In the genomic region with DNA sequence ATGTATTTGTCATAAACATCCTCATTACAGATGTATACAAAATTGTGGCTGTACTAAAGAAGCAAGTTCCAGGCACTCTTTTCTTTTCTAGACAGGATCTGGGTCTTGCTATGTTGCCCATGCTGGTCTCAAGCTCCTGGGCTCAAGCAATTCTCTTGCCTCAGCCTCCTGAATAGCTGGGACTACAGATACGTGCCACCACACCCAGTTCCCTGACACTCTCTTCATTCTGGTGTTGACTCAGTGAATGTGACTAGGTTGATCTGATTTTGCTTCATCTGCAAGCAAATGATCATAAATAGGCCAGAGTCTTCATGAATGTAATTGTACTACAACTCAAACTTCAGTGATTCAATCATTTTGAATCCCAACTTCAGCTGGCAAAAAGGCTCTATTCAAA, we compare ENCODE assay signal across 25 cellular contexts.
DNase-seq lines count a peak whose midpoint lies in the region; ATAC-seq and TF ChIP-seq lines count a peak whose summit lies in the region.
"Had no signal": no experiment of that assay in that cellular context is flagged by ENCODE, and none has a peak within 500 bp of the region (broad histone marks: within the 10 kb centered on the region; RNA-seq: fewer than 3 reads in every experiment).

No MANE protein-coding gene starts in this region.

- WGBS in aorta, 2 donors, result 26 to 35% methylated on average over 1 of the region's 1 CpG

- DNase-seq in left ventricle myocardium inferior, result no peak
- no peak for DNase-seq in Right ventricle myocardium inferior (ENCODE audit: missing footprints)
- no peak for DNase-seq in coronary artery (ENCODE audit: low spot score)
- DNase-seq in left colon, result no peak
- no peak for DNase-seq in aorta
- no peak for DNase-seq in activated CD4-positive, alpha-beta T cell treated with anti-CD3 and anti-CD28 coated beads, Interleukin-2, amount 10 ng/mL, durations not matched to agents 7 days and 5 days
- DNase-seq in NCI-H82 (lab: John Stamatoyannopoulos, UW), result no peak
- no peak for DNase-seq in NCI-H128 (lab: John Stamatoyannopoulos, UW; ENCODE audit: unreplicated experiment)
- DNase-seq: 8988T; activated CD4-positive, CD25-positive, alpha-beta regulatory T cell treated with anti-CD3 and anti-CD28 coated beads, Interleukin-2, amount 50 U/mL, for 72 hours; brain microvascular endothelial cell; dermis blood vessel endothelial cell; H7; MM.1S; NCI-H1694 treated with DMSO at 0.1 percent for 48 hours; NCI-H226; NK-92 treated with Interleukin-12 subunit alpha and Interleukin-12 subunit beta, amount 100 ng/mL, for 24 hours; right cardiac atrium; SK-N-SH; T-helper 9 cell had no signal

- H3K27ac ChIP-seq in left ventricle myocardium inferior (replicated peaks), result peak overlapping the region; percentile 22
- H3K27ac ChIP-seq in coronary artery, result peak overlapping the region; percentile 4 to 60
- peak overlapping the region; percentile 23 to 48 for H3K27ac ChIP-seq in aorta (ENCODE audit: low read depth in 1 of 2, low read length in 2 of 2)
- H3K27ac ChIP-seq: brain microvascular endothelial cell had no signal

- no peaks in the 10 kb centered on the region for H3K9me3 Mint-ChIP-seq in activated CD4-positive, alpha-beta T cell treated with anti-CD3 and anti-CD28 coated beads, Interleukin-2, amount 10 ng/mL, durations not matched to agents 7 days and 5 days
- H3K9me3 Mint-ChIP-seq: stimulated activated effector memory CD8-positive, alpha-beta T cell treated with anti-CD3 and anti-CD28 coated beads, Interleukin-12 subunit alpha, Interleukin-12 subunit beta, amount 100 ng/mL, for 72 hours had no signal

- H3K4me3 Mint-ChIP-seq in activated CD4-positive, alpha-beta T cell treated with anti-CD3 and anti-CD28 coated beads, Interleukin-2, amount 10 ng/mL, durations not matched to agents 7 days and 5 days, result no peak overlapping the region
- H3K4me3 Mint-ChIP-seq: activated naive CD8-positive, alpha-beta T cell; IgD-negative memory B cell; stimulated activated effector memory CD8-positive, alpha-beta T cell treated with anti-CD3 and anti-CD28 coated beads, Interleukin-12 subunit alpha, Interleukin-12 subunit beta, amount 100 ng/mL, for 72 hours; type B pancreatic cell had no signal

- no peaks in the 10 kb centered on the region for H3K9me3 ChIP-seq in left ventricle myocardium inferior (replicated peaks)
- no peaks in the 10 kb centered on the region for H3K9me3 ChIP-seq in aorta (ENCODE audit: control insufficient read depth, low read length)
- H3K9me3 ChIP-seq: SK-N-SH had no signal

- intact Hi-C loops in left ventricle myocardium inferior (cut with micrococcal nuclease), result no loop called here
- intact Hi-C loops in Right ventricle myocardium inferior (cut with DNase I), result no loop called here
- intact Hi-C loops in left colon (cut with DNase I, micrococcal nuclease), result no loop called here
- intact Hi-C loops in aorta (cut with DNase I), result no loop called here

- no peak overlapping the region for H3K4me3 ChIP-seq in left ventricle myocardium inferior
- H3K4me3 ChIP-seq in coronary artery, result no peak overlapping the region
- peak overlapping the region in 1 of 2 donors; percentile 10 for H3K4me3 ChIP-seq in aorta (ENCODE audit: low read length in 2 of 2)
- H3K4me3 ChIP-seq: lung had no signal

- peaks cover 48% of the 10 kb centered on the region for H3K4me1 ChIP-seq in left ventricle myocardium inferior
- H3K4me1 ChIP-seq in aorta (ENCODE audit: control insufficient read depth in 1 of 2, insufficient read depth in 2 of 2, low read length in 2 of 2), result peaks cover 3 to 5% of the 10 kb centered on the region in 2 donors

- no peaks in the 10 kb centered on the region for H3K36me3 Mint-ChIP-seq in activated CD4-positive, alpha-beta T cell treated with anti-CD3 and anti-CD28 coated beads, Interleukin-2, amount 10 ng/mL, durations not matched to agents 7 days and 5 days (ENCODE audit: low read depth)
- H3K36me3 Mint-ChIP-seq: activated naive CD8-positive, alpha-beta T cell; stimulated activated effector memory CD8-positive, alpha-beta T cell treated with anti-CD3 and anti-CD28 coated beads, Interleukin-12 subunit alpha, Interleukin-12 subunit beta, amount 100 ng/mL, for 72 hours; type B pancreatic cell had no signal

- ATAC-seq in Right ventricle myocardium inferior (no peak), left colon (peak; percentile 71), aorta (ENCODE audit: low FRiP score) (no peak)
- ATAC-seq: stimulated activated effector memory CD8-positive, alpha-beta T cell treated with anti-CD3 and anti-CD28 coated beads, Interleukin-12 subunit alpha, Interleukin-12 subunit beta, amount 100 ng/mL, for 72 hours had no signal

- no peak for TF ChIP-seq CTCF in left ventricle myocardium inferior (IDR thresholded peaks at IDR 0.05; ENCODE audit: borderline replicate concordance)
- no peak for TF ChIP-seq CTCF in coronary artery (IDR thresholded peaks at IDR 0.05)

- H3K27ac Mint-ChIP-seq in activated CD4-positive, alpha-beta T cell treated with anti-CD3 and anti-CD28 coated beads, Interleukin-2, amount 10 ng/mL, durations not matched to agents 7 days and 5 days, result no peak overlapping the region
- H3K27ac Mint-ChIP-seq: activated naive CD8-positive, alpha-beta T cell; IgD-negative memory B cell; stimulated activated effector memory CD8-positive, alpha-beta T cell treated with anti-CD3 and anti-CD28 coated beads, Interleukin-12 subunit alpha, Interleukin-12 subunit beta, amount 100 ng/mL, for 72 hours; type B pancreatic cell had no signal

- H3K27me3 ChIP-seq in left ventricle myocardium inferior (ENCODE audit: low read depth) (no peaks in the 10 kb centered on the region), aorta (ENCODE audit: control insufficient read depth in 1 of 2, insufficient read depth in 2 of 2, low read length in 1 of 2) (no peaks in the 10 kb centered on the region)
- H3K27me3 ChIP-seq: brain microvascular endothelial cell had no signal

- CTCF ChIA-PET in activated CD4-positive, alpha-beta T cell treated with anti-CD3 and anti-CD28 coated beads, Interleukin-2, amount 10 ng/mL, durations not matched to agents 7 days and 5 days (lab: Charles Lee), result interaction anchor here (1.0 kb wide), 1 partner anchor 13 kb away, joined by 3 read pairs; no protein-coding TSS in a partner anchor

- H3K4me1 Mint-ChIP-seq in activated CD4-positive, alpha-beta T cell treated with anti-CD3 and anti-CD28 coated beads, Interleukin-2, amount 10 ng/mL, durations not matched to agents 7 days and 5 days, result no peaks in the 10 kb centered on the region
- H3K4me1 Mint-ChIP-seq: IgD-negative memory B cell; stimulated activated effector memory CD8-positive, alpha-beta T cell treated with anti-CD3 and anti-CD28 coated beads, Interleukin-12 subunit alpha, Interleukin-12 subunit beta, amount 100 ng/mL, for 72 hours had no signal

- H3K36me3 ChIP-seq in left ventricle myocardium inferior (no peaks in the 10 kb centered on the region), aorta (ENCODE audit: control insufficient read depth in 1 of 2, insufficient read depth in 2 of 2, low read length in 1 of 2) (no peaks in the 10 kb centered on the region)

- POLR2A ChIA-PET in activated CD4-positive, alpha-beta T cell treated with anti-CD3 and anti-CD28 coated beads, Interleukin-2, amount 10 ng/mL, durations not matched to agents 7 days and 5 days (lab: Charles Lee), result no interaction called here

- H3K27me3 Mint-ChIP-seq in activated CD4-positive, alpha-beta T cell treated with anti-CD3 and anti-CD28 coated beads, Interleukin-2, amount 10 ng/mL, durations not matched to agents 7 days and 5 days, result peaks cover 4% of the 10 kb centered on the region
- H3K27me3 Mint-ChIP-seq: IgD-negative memory B cell had no signal
